ENCODE assay signal across 8 cellular contexts in genomic region chr1:93814059-93814794, GRCh38.
DNase-seq lines count a peak whose midpoint lies in the region; ATAC-seq lines count a peak whose summit lies in the region.

No MANE protein-coding gene starts in this region.

- H3K27ac Mint-ChIP-seq in T-helper 17 cell: no peak overlapping the region

- ATAC-seq in HG02885 (IDR thresholded peaks at IDR 0.05; ENCODE audit: poor library complexity, unreplicated experiment) (peak; percentile 74), T-helper 17 cell (peak; percentile 60)

- H3K27me3 Mint-ChIP-seq in T-helper 17 cell: no peaks in the 10 kb centered on the region

- H3K4me1 Mint-ChIP-seq in T-helper 17 cell: peaks cover 20% of the 10 kb centered on the region

- no peak overlapping the region for H3K4me3 Mint-ChIP-seq in T-helper 17 cell

- peak; percentile 68 for DNase-seq in activated effector memory CD4-positive, alpha-beta T cell treated with anti-CD3 and anti-CD28 coated beads, Interleukin-2, amount 50 U/mL, for 16 hours
- DNase-seq in activated effector memory CD4-positive, alpha-beta T cell treated with Interleukin-2 at 50 U/mL for 16 hours: no peak
- peak; percentile 63 for DNase-seq in NCI-H2029 (lab: John Stamatoyannopoulos, UW)
- DNase-seq in T-helper 17 cell: peak in 1 of 3 donors; percentile 15
- DNase-seq in caudate nucleus (lab: John Stamatoyannopoulos, UW): peak in 42 of 61 donors; percentile 2 to 81 (median 27)
- DNase-seq in kidney glomerular epithelial cell (lab: John Stamatoyannopoulos, UW): peak; percentile 64
- DNase-seq in stimulated activated CD4-positive, alpha-beta T cell treated with anti-CD3 and anti-CD28 coated beads, Interleukin-4, amount 100 ng/mL, for 4 hours: peak; percentile 11 to 27

- peaks cover 2% of the 10 kb centered on the region for H3K36me3 Mint-ChIP-seq in T-helper 17 cell (ENCODE audit: low read depth)

- H3K9me3 ChIP-seq in T-helper 17 cell (ENCODE audit: control insufficient read depth, low read length, poor library complexity, severe bottlenecking): no peaks in the 10 kb centered on the region

- H3K27ac ChIP-seq in caudate nucleus (ENCODE audit: low read depth, low read length): no peak overlapping the region
